Comparison of ENCODE assay signal across 8 cellular contexts in genomic region chr11:36265793-36266628, GRCh38. TPM values are rescaled to one million over a fixed set of nuclear protein-coding genes. Genes with fewer than 3 reads are reported as not detected.
DNase-seq lines count a peak whose midpoint lies in the region; ATAC-seq, FAIRE-seq and TF ChIP-seq lines count a peak whose summit lies in the region.

No MANE protein-coding gene starts in this region.

- no peaks in the 10 kb centered on the region for H4K20me1 ChIP-seq in KMS-11 (ENCODE audit: insufficient read depth)

- H3K9me3 ChIP-seq in small intestine (ENCODE audit: control insufficient read depth, low read depth) = no peaks in the 10 kb centered on the region

- H3K27ac Mint-ChIP-seq in Calu3 (ENCODE audit: unreplicated experiment) = no peak overlapping the region

- TF ChIP-seq CTCF in Calu3 (IDR thresholded peaks at IDR 0.05; ENCODE audit: unreplicated experiment) = peak; percentile 82
- peak; percentile 95 for TF ChIP-seq CTCF in KMS-11 (conservative IDR thresholded peaks at IDR 0.05; ENCODE audit: low read depth, low read length)

- H3K27me3 ChIP-seq in KMS-11 (ENCODE audit: insufficient read depth, low read depth) (no peaks in the 10 kb centered on the region), small intestine (ENCODE audit: control insufficient read depth in 2 of 2, insufficient read depth in 2 of 2, low read length in 2 of 2) (no peaks in the 10 kb centered on the region)

- ATAC-seq in GM21381 (IDR thresholded peaks at IDR 0.05; ENCODE audit: unreplicated experiment) (peak; percentile 60), left cardiac atrium (peak; percentile 56 to 78), HG03025 (IDR thresholded peaks at IDR 0.05; ENCODE audit: low FRiP score, unreplicated experiment) (no peak)

- FAIRE-seq in small intestine (lab: Jason Lieb, UNC) = no peak

- no peak overlapping the region for H3K4me2 ChIP-seq in KMS-11

- intact Hi-C loops in Calu3 (cut with micrococcal nuclease; ENCODE audit: unreplicated experiment) = loop anchor here (2.0 kb wide), 2 partner anchors 443 to 779 kb away; no protein-coding TSS in a partner anchor
- intact Hi-C loops in left cardiac atrium (cut with DNase I) = loop anchor here in 1 of 2 donors (2.0 to 5.0 kb wide), 3 partner anchors 444 to 779 kb away; no protein-coding TSS in a partner anchor

- H3K36me3 ChIP-seq in KMS-11 (ENCODE audit: insufficient read depth) (no peaks in the 10 kb centered on the region), small intestine (ENCODE audit: control insufficient read depth in 2 of 2, insufficient read depth in 2 of 2, low read length in 2 of 2) (peaks cover 0 to 2% of the 10 kb centered on the region in 2 donors)

- WGBS in small intestine, 3 donors = 29 to 34% (median 30%) methylated on average over 11 to 13 of the region's 13 CpGs

- no peak overlapping the region; the same call in 1 of the 2 replicates for H2AFZ ChIP-seq in KMS-11 (ENCODE audit: low read depth)

- H3K4me1 Mint-ChIP-seq in Calu3 (ENCODE audit: low read depth, unreplicated experiment) = no peaks in the 10 kb centered on the region

- H3K9ac ChIP-seq in KMS-11 = no peak overlapping the region

- H3K9me3 Mint-ChIP-seq in Calu3 (ENCODE audit: low read depth, unreplicated experiment) = no peaks in the 10 kb centered on the region

- H3K79me2 ChIP-seq in KMS-11 (ENCODE audit: insufficient read depth, low read depth) = no peaks in the 10 kb centered on the region

- BruUV-seq in Calu3 (replicated peaks; lab: Mats Ljungman, UMichigan) = no TSS peak

- no peak overlapping the region for H3K4me3 Mint-ChIP-seq in Calu3 (ENCODE audit: low read depth, unreplicated experiment)

- no peaks in the 10 kb centered on the region for H3K36me3 Mint-ChIP-seq in Calu3 (ENCODE audit: insufficient read depth, unreplicated experiment)

- H3K27ac ChIP-seq in KMS-11 (no peak overlapping the region), small intestine (ENCODE audit: low read depth in 1 of 2, low read length in 1 of 2) (no peak overlapping the region)

- DNase-seq in Calu3 (peak; percentile 64), SK-MEL-5 (ENCODE audit: low read depth, low spot score) (peak; percentile 62), left cardiac atrium (peak; percentile 48), small intestine (peak; percentile 51)
- DNase-seq in activated naive CD4-positive, alpha-beta T cell treated with anti-CD3 and anti-CD28 coated beads, Interleukin-2, amount 50 U/mL, for 16 hours = peak; percentile 49

- no peak overlapping the region for H3K4me3 ChIP-seq in KMS-11 (IDR thresholded peaks at IDR 0.05; ENCODE audit: insufficient read depth, low read depth, low read length)
- H3K4me3 ChIP-seq in small intestine (ENCODE audit: low read depth in 1 of 2, low read length in 2 of 2) = no peak overlapping the region

- peaks cover 52% of the 10 kb centered on the region for H3K27me3 Mint-ChIP-seq in Calu3 (ENCODE audit: unreplicated experiment)

- CTCF ChIA-PET in Calu3 (lab: Charles Lee) = interaction anchor here (0.6 to 2.6 kb wide), 13 partner anchors 10 to 1599 kb away, joined by 3 to 29 read pairs (median 3); no protein-coding TSS in a partner anchor

- no peaks in the 10 kb centered on the region for H3K4me1 ChIP-seq in KMS-11 (ENCODE audit: low read depth, poor library complexity, severe bottlenecking)
- no peaks in the 10 kb centered on the region for H3K4me1 ChIP-seq in small intestine (ENCODE audit: control insufficient read depth in 2 of 2, insufficient read depth in 1 of 2, low read depth in 1 of 2, low read length in 1 of 2)

- in situ Hi-C loops in SK-MEL-5 (cut with HindIII; ENCODE audit: low pct_unique_long_range_greater_than_20kb, low sequenced_read_pairs) = no loop called here

RNA-seq across cellular contexts. Expression of gene COMMD9, which starts 23.2 kb away (rescaled TPM):
- 40.7 and 44.1 TPM in 2 replicates for total RNA-seq in Calu3 (2022)
- total RNA-seq in SK-MEL-5 (2014; rRNA removed; shearing (Covaris generic)) = 111 and 124 TPM in 2 replicates
- polyA plus RNA-seq in SK-MEL-5 (2015; cell fraction: cytosol; rRNA removed) = 86.2 and 88.4 TPM in 2 replicates
- 64.1 and 85.6 TPM in 2 replicates for polyA plus RNA-seq in SK-MEL-5 (2015; cell fraction: nucleus; rRNA removed)
- total RNA-seq in left cardiac atrium = 10 to 100 TPM; 38.4 to 48.8 TPM
- 10 to 100 TPM; 27.0 to 41.9 (median 33.8) TPM for polyA plus RNA-seq in small intestine

RNA-seq across cellular contexts. Expression of gene PRR5L, which starts 30.1 kb away (rescaled TPM):
- total RNA-seq in Calu3 (2022) (1.2 and 5.2 TPM in 2 replicates), left cardiac atrium (1 to 10 TPM; 4.0 to 5.8 TPM)
- total RNA-seq in SK-MEL-5 (2014; rRNA removed; shearing (Covaris generic)) = 3.2 and 6.5 TPM in 2 replicates
- 1.6 and 2.1 TPM in 2 replicates for polyA plus RNA-seq in SK-MEL-5 (2015; cell fraction: cytosol; rRNA removed)
- 3.0 and 3.6 TPM in 2 replicates for polyA plus RNA-seq in SK-MEL-5 (2015; cell fraction: nucleus; rRNA removed)
- 10 to 100 TPM in 1 of 3 donors, 1 to 10 TPM in 2; 5.6 to 14.0 (median 6.8) TPM for polyA plus RNA-seq in small intestine
